In the genomic region with DNA sequence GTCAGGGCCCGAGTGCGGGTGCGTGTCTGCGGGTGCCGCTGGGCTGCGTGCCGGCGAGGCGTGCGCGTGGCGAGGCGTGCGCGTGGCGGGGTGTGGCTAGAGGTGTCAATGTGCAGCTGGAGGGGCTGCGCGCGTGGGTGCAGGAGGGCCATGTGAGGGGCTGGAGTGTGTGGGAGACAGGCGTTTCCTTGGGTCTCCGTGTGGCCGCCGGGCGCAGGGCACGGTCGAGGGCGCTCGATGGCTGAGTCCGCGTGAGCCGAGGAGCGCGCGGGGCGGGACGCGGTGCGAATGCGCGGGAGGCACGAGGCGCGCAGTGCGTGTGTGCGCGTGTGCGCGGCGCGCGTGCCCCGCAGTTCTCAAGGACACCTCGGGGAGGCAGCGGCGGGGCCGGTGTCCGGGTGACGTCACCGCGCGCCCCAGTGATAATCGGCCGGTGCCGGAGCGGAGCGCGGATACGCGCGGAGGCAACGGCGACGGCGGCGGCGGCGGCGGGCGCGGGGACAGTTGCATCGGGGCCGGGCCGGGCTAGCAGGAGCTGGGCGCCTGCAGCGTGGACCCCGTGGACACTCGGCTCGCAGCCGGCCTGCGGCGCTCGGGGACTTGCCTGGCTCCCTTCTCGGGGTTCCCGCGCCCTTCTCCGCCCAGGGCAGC, we compare ENCODE assay signal across 13 cellular contexts. TPM values are rescaled to one million over a fixed set of nuclear protein-coding genes. Genes with fewer than 3 reads are reported as not detected.
DNase-seq lines count a peak whose midpoint lies in the region; ATAC-seq, FAIRE-seq and TF ChIP-seq lines count a peak whose summit lies in the region.
"Had no signal": no experiment of that assay in that cellular context is flagged by ENCODE, and none has a peak within 500 bp of the region (broad histone marks: within the 10 kb centered on the region; RNA-seq: fewer than 3 reads in every experiment).

No MANE protein-coding gene starts in this region.

- H3K36me3 Mint-ChIP-seq in activated CD8-positive, alpha-beta memory T cell treated with anti-CD3 and anti-CD28 coated beads, Interleukin-2, amount 10 ng/mL, durations not matched to agents 7 days and 5 days, result no peaks in the 10 kb centered on the region
- no peaks in the 10 kb centered on the region for H3K36me3 Mint-ChIP-seq in activated T-helper 2 cell treated with anti-CD3 and anti-CD28 coated beads, Interferon-gamma antibody, Interleukin-2, Interleukin-4, amounts not matched to agents 10 μg/mL and 5 μg/mL and 100 μg/mL, durations not matched to agents 14 hours and 24 hours and 36 hours (ENCODE audit: low read depth)
- peaks cover 3% of the 10 kb centered on the region in 2 donors for H3K36me3 Mint-ChIP-seq in stimulated activated naive B cell treated with anti-CD40 and anti-IgM and Interleukin-4, amounts not matched to agents 10 μg/mL and 1 μg/mL and 100 μg/mL, for 72 hours

- no peaks in the 10 kb centered on the region for H3K9me3 ChIP-seq in iPS-18a (ENCODE audit: control insufficient read depth, low read depth, low read length)
- H3K9me3 ChIP-seq: lower lobe of right lung had no signal

- peak overlapping the region; percentile 24 for H3K4me3 Mint-ChIP-seq in activated CD8-positive, alpha-beta memory T cell treated with anti-CD3 and anti-CD28 coated beads, Interleukin-2, amount 10 ng/mL, durations not matched to agents 7 days and 5 days
- H3K4me3 Mint-ChIP-seq in activated T-helper 2 cell treated with anti-CD3 and anti-CD28 coated beads, Interferon-gamma antibody, Interleukin-2, Interleukin-4, amounts not matched to agents 10 μg/mL and 5 μg/mL and 100 μg/mL, durations not matched to agents 14 hours and 24 hours and 36 hours (ENCODE audit: low read depth), result no peak overlapping the region
- H3K4me3 Mint-ChIP-seq in stimulated activated naive B cell treated with anti-CD40 and anti-IgM and Interleukin-4, amounts not matched to agents 10 μg/mL and 1 μg/mL and 100 μg/mL, for 72 hours, result peak overlapping the region; percentile 63 to 69

- H3K27me3 ChIP-seq in iPS-18a (ENCODE audit: control insufficient read depth, insufficient read depth, low read length), result peaks cover 59% of the 10 kb centered on the region

- intact Hi-C loops in activated T-helper 2 cell treated with anti-CD3 and anti-CD28 coated beads, Interferon-gamma antibody, Interleukin-2, Interleukin-4, amounts not matched to agents 10 μg/mL and 5 μg/mL and 100 μg/mL, durations not matched to agents 14 hours and 24 hours and 36 hours (cut with micrococcal nuclease), result no loop called here

- peaks cover 58% of the 10 kb centered on the region for H3K27me3 Mint-ChIP-seq in activated CD8-positive, alpha-beta memory T cell treated with anti-CD3 and anti-CD28 coated beads, Interleukin-2, amount 10 ng/mL, durations not matched to agents 7 days and 5 days
- H3K27me3 Mint-ChIP-seq in activated T-helper 2 cell treated with anti-CD3 and anti-CD28 coated beads, Interferon-gamma antibody, Interleukin-2, Interleukin-4, amounts not matched to agents 10 μg/mL and 5 μg/mL and 100 μg/mL, durations not matched to agents 14 hours and 24 hours and 36 hours (ENCODE audit: low read depth), result peaks cover 37% of the 10 kb centered on the region
- peaks cover 64 to 88% of the 10 kb centered on the region in 2 donors for H3K27me3 Mint-ChIP-seq in stimulated activated naive B cell treated with anti-CD40 and anti-IgM and Interleukin-4, amounts not matched to agents 10 μg/mL and 1 μg/mL and 100 μg/mL, for 72 hours

- CTCF ChIA-PET in activated CD8-positive, alpha-beta memory T cell treated with anti-CD3 and anti-CD28 coated beads, Interleukin-2, amount 10 ng/mL, durations not matched to agents 7 days and 5 days (lab: Charles Lee), result interaction anchor here (1.0 kb wide), 1 partner anchor 204 kb away, joined by 3 read pairs; no protein-coding TSS in a partner anchor

- no peak for TF ChIP-seq POLR2A in GM12892 (IDR thresholded peaks at IDR 0.05; ENCODE audit: low read depth, low read length)

- no peak for FAIRE-seq in GM12892 (lab: Jason Lieb, UNC)

- peak overlapping the region; percentile 28 for H3K27ac Mint-ChIP-seq in activated CD8-positive, alpha-beta memory T cell treated with anti-CD3 and anti-CD28 coated beads, Interleukin-2, amount 10 ng/mL, durations not matched to agents 7 days and 5 days
- no peak overlapping the region for H3K27ac Mint-ChIP-seq in activated T-helper 2 cell treated with anti-CD3 and anti-CD28 coated beads, Interferon-gamma antibody, Interleukin-2, Interleukin-4, amounts not matched to agents 10 μg/mL and 5 μg/mL and 100 μg/mL, durations not matched to agents 14 hours and 24 hours and 36 hours
- peak overlapping the region; percentile 62 for H3K27ac Mint-ChIP-seq in stimulated activated naive B cell treated with anti-CD40 and anti-IgM and Interleukin-4, amounts not matched to agents 10 μg/mL and 1 μg/mL and 100 μg/mL, for 72 hours

- ATAC-seq in activated CD8-positive, alpha-beta memory T cell treated with anti-CD3 and anti-CD28 coated beads, Interleukin-2, amount 10 ng/mL, durations not matched to agents 7 days and 5 days, result no peak
- no peak for ATAC-seq in stimulated activated naive B cell treated with anti-CD40 and anti-IgM and Interleukin-4, amounts not matched to agents 10 μg/mL and 1 μg/mL and 100 μg/mL, for 72 hours (replicated peaks)
- no peak for ATAC-seq in GM18502 (IDR thresholded peaks at IDR 0.05; ENCODE audit: poor library complexity, unreplicated experiment)
- ATAC-seq: lower lobe of right lung had no signal

- H3K9ac ChIP-seq in iPS-18a (ENCODE audit: low read length), result peak overlapping the region; percentile 61

- H3K4me1 ChIP-seq in iPS-18a (ENCODE audit: control insufficient read depth, low read depth, low read length), result peaks cover 11% of the 10 kb centered on the region

- peaks cover 2% of the 10 kb centered on the region for H3K4me1 Mint-ChIP-seq in activated CD8-positive, alpha-beta memory T cell treated with anti-CD3 and anti-CD28 coated beads, Interleukin-2, amount 10 ng/mL, durations not matched to agents 7 days and 5 days
- peaks cover 1% of the 10 kb centered on the region for H3K4me1 Mint-ChIP-seq in activated T-helper 2 cell treated with anti-CD3 and anti-CD28 coated beads, Interferon-gamma antibody, Interleukin-2, Interleukin-4, amounts not matched to agents 10 μg/mL and 5 μg/mL and 100 μg/mL, durations not matched to agents 14 hours and 24 hours and 36 hours (ENCODE audit: low read depth)
- H3K4me1 Mint-ChIP-seq in stimulated activated naive B cell treated with anti-CD40 and anti-IgM and Interleukin-4, amounts not matched to agents 10 μg/mL and 1 μg/mL and 100 μg/mL, for 72 hours, result peaks cover 19 to 57% of the 10 kb centered on the region in 2 donors

- H3K4me3 ChIP-seq in iPS-18a (ENCODE audit: low read length), result peak overlapping the region; percentile 62

- no peak for DNase-seq in activated CD8-positive, alpha-beta memory T cell treated with anti-CD3 and anti-CD28 coated beads, Interleukin-2, amount 10 ng/mL, durations not matched to agents 7 days and 5 days
- DNase-seq in activated CD8-positive, alpha-beta memory T cell treated with anti-CD3 and anti-CD28 coated beads, Interleukin-2, amount 50 U/mL, for 4 hours, result no peak
- DNase-seq in activated T-helper 2 cell treated with anti-CD3 and anti-CD28 coated beads, Interferon-gamma antibody, Interleukin-2, Interleukin-4, amounts not matched to agents 10 μg/mL and 5 μg/mL and 100 μg/mL, durations not matched to agents 14 hours and 24 hours and 36 hours (ENCODE audit: low spot score), result peak; percentile 15
- no peak for DNase-seq in stimulated activated naive B cell treated with anti-CD40 and anti-IgM and Interleukin-4, amounts not matched to agents 10 μg/mL and 1 μg/mL and 100 μg/mL, for 72 hours
- DNase-seq in hepatic stellate cell (ENCODE audit: low spot score) (no peak), GM12892 (ENCODE audit: insufficient read length) (no peak)
- DNase-seq: effector memory CD4-positive, alpha-beta T cell; KBM-7; lower lobe of right lung; PC-3 had no signal

- no peaks in the 10 kb centered on the region for H3K9me3 Mint-ChIP-seq in activated CD8-positive, alpha-beta memory T cell treated with anti-CD3 and anti-CD28 coated beads, Interleukin-2, amount 10 ng/mL, durations not matched to agents 7 days and 5 days (ENCODE audit: low read depth)
- H3K9me3 Mint-ChIP-seq in activated T-helper 2 cell treated with anti-CD3 and anti-CD28 coated beads, Interferon-gamma antibody, Interleukin-2, Interleukin-4, amounts not matched to agents 10 μg/mL and 5 μg/mL and 100 μg/mL, durations not matched to agents 14 hours and 24 hours and 36 hours, result no peaks in the 10 kb centered on the region
- H3K9me3 Mint-ChIP-seq in stimulated activated naive B cell treated with anti-CD40 and anti-IgM and Interleukin-4, amounts not matched to agents 10 μg/mL and 1 μg/mL and 100 μg/mL, for 72 hours, result no peaks in the 10 kb centered on the region

- no peaks in the 10 kb centered on the region for H3K36me3 ChIP-seq in iPS-18a (ENCODE audit: control insufficient read depth, low read depth, low read length)
- H3K36me3 ChIP-seq: lower lobe of right lung had no signal

- H3K27ac ChIP-seq in iPS-18a (ENCODE audit: low read length), result no peak overlapping the region
- H3K27ac ChIP-seq: C4-2B, lower lobe of right lung had no signal

RNA-seq across cellular contexts. Expression of gene YTHDF1, which starts 38.7 kb away (rescaled TPM):
- 10 to 100 TPM; 37.2 to 42.6 TPM for total RNA-seq in activated CD8-positive, alpha-beta memory T cell treated with anti-CD3 and anti-CD28 coated beads, Interleukin-2, amount 10 ng/mL, durations not matched to agents 7 days and 5 days
- 43.7 and 44.7 TPM in 2 replicates for total RNA-seq in activated T-helper 2 cell treated with anti-CD3 and anti-CD28 coated beads, Interferon-gamma antibody, Interleukin-2, Interleukin-4, amounts not matched to agents 10 μg/mL and 5 μg/mL and 100 μg/mL, durations not matched to agents 14 hours and 24 hours and 36 hours
- polyA plus RNA-seq in GM12892 (2012; ENCODE audit: missing spikeins), result 15.6 TPM

RNA-seq across cellular contexts. Expression of gene BIRC7, which starts 58.4 kb away (rescaled TPM):
- not detected for total RNA-seq in activated CD8-positive, alpha-beta memory T cell treated with anti-CD3 and anti-CD28 coated beads, Interleukin-2, amount 10 ng/mL, durations not matched to agents 7 days and 5 days
- total RNA-seq in activated T-helper 2 cell treated with anti-CD3 and anti-CD28 coated beads, Interferon-gamma antibody, Interleukin-2, Interleukin-4, amounts not matched to agents 10 μg/mL and 5 μg/mL and 100 μg/mL, durations not matched to agents 14 hours and 24 hours and 36 hours, result not detected in 2 replicates
- 1.1 TPM for polyA plus RNA-seq in GM12892 (2012; ENCODE audit: missing spikeins)
- total RNA-seq: PC-3 had no signal
